In the genomic region with DNA sequence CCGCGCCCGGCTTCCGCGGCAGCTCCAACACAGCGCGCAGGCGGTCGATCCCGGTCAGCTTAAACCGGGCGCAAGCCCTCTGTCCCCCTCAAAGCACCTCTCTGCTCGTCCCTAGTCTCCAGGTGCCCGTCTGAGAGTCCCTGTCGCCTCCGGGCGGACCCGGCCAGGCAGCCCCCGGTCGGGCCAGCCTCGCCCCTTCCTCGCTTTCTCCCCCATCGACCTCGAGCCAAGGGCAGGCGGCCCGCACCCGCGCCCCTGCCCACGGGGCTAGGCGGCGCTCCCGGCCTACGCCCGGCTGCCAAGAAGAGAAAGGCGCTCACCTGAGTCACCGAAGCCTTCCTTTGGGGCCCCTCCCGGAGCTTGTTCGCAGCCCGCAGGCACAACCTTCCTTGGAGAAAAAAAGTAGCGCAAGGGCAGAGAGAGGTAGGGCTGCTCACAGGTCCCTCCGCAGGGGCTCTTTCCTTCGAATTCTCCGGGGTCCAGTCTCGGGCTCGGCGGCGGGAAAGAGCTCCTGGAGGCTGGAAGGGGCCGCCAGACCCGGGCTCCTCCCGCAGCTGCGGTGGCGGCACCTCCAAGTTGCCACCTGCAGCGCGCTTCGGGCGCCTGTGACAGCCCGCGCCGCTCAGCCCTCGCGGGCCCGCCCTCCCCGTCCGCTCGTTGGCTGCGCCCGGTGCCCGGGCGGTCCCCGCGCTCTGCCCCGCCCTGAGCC, we compare ENCODE assay signal across 8 cellular contexts.
DNase-seq lines count a peak whose midpoint lies in the region; ATAC-seq and TF ChIP-seq lines count a peak whose summit lies in the region.

No MANE protein-coding gene starts in this region.

- TF ChIP-seq EP300 in gastroesophageal sphincter (IDR thresholded peaks at IDR 0.05), result no peak

- H3K27me3 Mint-ChIP-seq in nephron progenitor cell (ENCODE audit: low read depth, poor library complexity) (peaks cover 11% of the 10 kb centered on the region), immature natural killer cell (ENCODE audit: low read depth in 3 of 3) (peaks cover 8 to 12% (median 9%) of the 10 kb centered on the region in 3 donors)

- peak; percentile 65 for ATAC-seq in GM21515 (IDR thresholded peaks at IDR 0.05; ENCODE audit: unreplicated experiment)
- peak; percentile 79 for ATAC-seq in gastroesophageal sphincter

- no peaks in the 10 kb centered on the region for H3K9me3 ChIP-seq in gastroesophageal sphincter

- peak overlapping the region in 3 of 4 donors; percentile 73 to 80 (median 77) for H3K27ac ChIP-seq in gastroesophageal sphincter

- WGBS in gastroesophageal sphincter (ENCODE audit: low coverage in 1 of 2), 2 donors, result no CpG with 5 or more reads among the region's 72 CpGs

- H3K4me1 Mint-ChIP-seq in nephron progenitor cell (peaks cover 21% of the 10 kb centered on the region), immature natural killer cell (peaks cover 0 to 2% of the 10 kb centered on the region in 2 donors)

- peak overlapping the region; percentile 38 to 72 for H3K4me3 ChIP-seq in gastroesophageal sphincter

- peaks cover 0 to 34% (median 0%) of the 10 kb centered on the region in 3 donors for H3K4me1 ChIP-seq in gastroesophageal sphincter

- peak; percentile 39 for DNase-seq in DMS153 (lab: John Stamatoyannopoulos, UW)
- peak; percentile 60 for DNase-seq in NCI-H1092 (lab: John Stamatoyannopoulos, UW)
- DNase-seq in activated T-cell treated with anti-CD3 and anti-CD28 coated beads, Interleukin-2, amount 50 U/mL, for 1 hour, result peak; percentile 40
- DNase-seq in nephron progenitor cell, result peak; percentile 90
- peak; percentile 59 for DNase-seq in ureter (ENCODE audit: low spot score)
- no peak for DNase-seq in immature natural killer cell

- H3K27ac Mint-ChIP-seq in nephron progenitor cell (no peak overlapping the region), immature natural killer cell (no peak overlapping the region)

- H3K36me3 Mint-ChIP-seq in nephron progenitor cell (ENCODE audit: low read depth) (no peaks in the 10 kb centered on the region), immature natural killer cell (peaks cover 0 to 4% (median 0%) of the 10 kb centered on the region in 3 donors)

- peak overlapping the region; percentile 93 for H3K4me3 Mint-ChIP-seq in nephron progenitor cell
- no peak overlapping the region for H3K4me3 Mint-ChIP-seq in immature natural killer cell

- TF ChIP-seq CTCF in gastroesophageal sphincter (IDR thresholded peaks at IDR 0.05), result no peak
- TF ChIP-seq CTCF in nephron progenitor cell (IDR thresholded peaks at IDR 0.05), result no peak

- H3K27me3 ChIP-seq in gastroesophageal sphincter, result peaks cover 67% of the 10 kb centered on the region

- H3K9me3 Mint-ChIP-seq in nephron progenitor cell (no peaks in the 10 kb centered on the region), immature natural killer cell (peaks cover 0 to 4% (median 0%) of the 10 kb centered on the region in 6 donors)

- TF ChIP-seq POLR2A in gastroesophageal sphincter (IDR thresholded peaks at IDR 0.05), result peak in 1 of 2 donors; percentile 19

- H3K36me3 ChIP-seq in gastroesophageal sphincter, result no peaks in the 10 kb centered on the region

Comparison
In these comparisons a context has a peak if more than half of its experiments do, and no peak if none do; other contexts are left out.
1. DNase-seq: peak in DMS153 (single experiment), NCI-H1092 (single experiment), activated T-cell treated with anti-CD3 and anti-CD28 coated beads, Interleukin-2, amount 50 U/mL, for 1 hour (single experiment), nephron progenitor cell (single experiment) and ureter (single experiment); none in immature natural killer cell (0 of 3).